Comparison of ENCODE assay signal across 14 cellular contexts in the genomic region with DNA sequence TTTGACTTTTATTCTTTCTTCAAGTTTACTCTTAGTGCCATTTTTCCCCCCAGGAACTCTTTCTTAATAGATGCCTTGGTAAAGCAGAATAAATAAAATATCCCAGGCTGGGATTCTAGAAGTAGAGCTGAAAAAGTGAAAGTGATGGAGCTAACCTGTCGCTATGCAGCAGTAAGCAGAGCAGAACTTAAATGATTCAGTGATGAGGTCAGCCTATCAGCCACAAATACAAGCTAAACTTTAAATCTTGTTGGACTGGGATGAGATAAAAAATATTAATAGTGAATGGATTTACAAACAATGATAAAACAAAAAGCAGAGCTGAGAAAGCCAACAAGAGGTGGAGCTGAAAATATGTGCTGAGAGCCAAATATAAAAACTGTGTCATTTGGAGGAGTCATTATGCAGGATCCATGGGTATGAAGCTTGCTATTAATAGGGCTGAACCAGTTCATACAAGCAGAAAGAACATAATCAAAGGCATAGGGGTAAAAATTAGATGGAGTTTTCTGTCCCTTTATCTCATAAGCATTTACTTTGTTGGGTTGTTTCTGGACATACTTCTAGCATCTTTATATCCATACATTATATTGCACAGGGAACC.
"Had no signal": no experiment of that assay in that cellular context is flagged by ENCODE, and none has a peak within 500 bp of the region (broad histone marks: within the 10 kb centered on the region; RNA-seq: fewer than 3 reads in every experiment).

No MANE protein-coding gene starts in this region.

- DNase-seq: activated CD4-positive, alpha-beta T cell treated with anti-CD3 and anti-CD28 coated beads for 36 hours; activated CD4-positive, alpha-beta T cell treated with anti-CD3 and anti-CD28 coated beads, Interleukin-2, amount 50 U/mL, for 48 hours; activated gamma-delta T cell; adrenal gland; body of pancreas; central memory CD4-positive, alpha-beta T cell; colonic mucosa; erythroblast; gastrocnemius medialis; midbrain; occipital lobe; posterior cingulate gyrus had no signal

- ATAC-seq: activated CD4-positive, alpha-beta T cell treated with anti-CD3 and anti-CD28 coated beads for 36 hours; activated naive CD4-positive, alpha-beta T cell treated with anti-CD3 and anti-CD28 coated beads, Interleukin-2, amount 50 U/mL, for 72 hours; body of pancreas; gastrocnemius medialis; WTC11 had no signal
